7 cellular contexts compared by ENCODE assay signal in the genomic region with DNA sequence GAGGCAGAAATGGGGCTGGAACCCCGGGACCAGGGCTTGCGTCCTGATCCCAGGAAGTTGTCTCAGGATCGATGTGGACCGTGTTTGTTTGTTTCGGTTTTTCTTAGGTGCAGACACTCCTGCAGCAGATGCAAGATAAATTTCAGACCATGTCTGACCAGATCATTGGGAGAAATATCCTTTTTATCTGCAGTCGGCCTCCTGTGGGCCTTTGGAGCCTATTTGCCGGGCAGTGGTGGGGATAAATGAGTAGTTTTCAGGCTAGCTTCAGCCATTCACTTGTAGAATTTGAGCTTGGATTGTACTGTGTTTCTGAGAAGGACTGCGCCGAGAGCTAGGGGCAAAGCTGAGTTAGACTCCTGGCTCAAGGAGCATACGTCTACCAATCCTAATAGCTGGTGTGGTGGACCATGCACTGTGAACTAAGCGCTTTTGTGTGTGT. TPM values are rescaled to one million over a fixed set of nuclear protein-coding genes. Genes with fewer than 3 reads are reported as not detected.
DNase-seq lines count a peak whose midpoint lies in the region; ATAC-seq and TF ChIP-seq lines count a peak whose summit lies in the region.

No MANE protein-coding gene starts in this region.

- peak; percentile 1 for ATAC-seq in HG03175 (IDR thresholded peaks at IDR 0.05; ENCODE audit: unreplicated experiment)
- ATAC-seq in activated CD8-positive, alpha-beta T cell treated with anti-CD3 and anti-CD28 coated beads for 36 hours = no peak
- ATAC-seq in stimulated activated memory B cell treated with anti-CD40 and anti-IgM and Interleukin-4, amounts not matched to agents 10 μg/mL and 1 μg/mL and 100 μg/mL, for 72 hours = no peak
- ATAC-seq in GM18505 (IDR thresholded peaks at IDR 0.05; ENCODE audit: unreplicated experiment) = no peak

- CTCF ChIA-PET in activated CD8-positive, alpha-beta T cell treated with anti-CD3 and anti-CD28 coated beads for 36 hours (lab: Charles Lee) = interaction anchor here (0.6 to 0.9 kb wide), 2 partner anchors 17 to 378 kb away, joined by 3 read pairs; partner anchors contain the start of gene TAF1C

- no peaks in the 10 kb centered on the region for H3K27me3 Mint-ChIP-seq in activated CD8-positive, alpha-beta T cell treated with anti-CD3 and anti-CD28 coated beads for 36 hours
- no peaks in the 10 kb centered on the region for H3K27me3 Mint-ChIP-seq in stimulated activated memory B cell treated with anti-CD40 and anti-IgM and Interleukin-4, amounts not matched to agents 10 μg/mL and 1 μg/mL and 100 μg/mL, for 72 hours

- DNase-seq in activated CD8-positive, alpha-beta T cell treated with anti-CD3 and anti-CD28 coated beads for 36 hours = peak; percentile 3
- DNase-seq in middle frontal gyrus (ENCODE audit: extremely low spot score, low spot score) = no peak
- DNase-seq in NCI-H2171 (lab: John Stamatoyannopoulos, UW) = no peak

- TF ChIP-seq CTCF in activated CD8-positive, alpha-beta T cell treated with anti-CD3 and anti-CD28 coated beads for 36 hours (IDR thresholded peaks at IDR 0.05) = no peak

- POLR2A ChIA-PET in activated CD8-positive, alpha-beta T cell treated with anti-CD3 and anti-CD28 coated beads for 36 hours (lab: Charles Lee) = interaction anchor here (0.6 kb wide), 1 partner anchor 257 kb away, joined by 3 read pairs; no protein-coding TSS in a partner anchor

- peaks cover 35% of the 10 kb centered on the region for H3K36me3 Mint-ChIP-seq in activated CD8-positive, alpha-beta T cell treated with anti-CD3 and anti-CD28 coated beads for 36 hours (ENCODE audit: low read depth)
- peaks cover 20% of the 10 kb centered on the region for H3K36me3 Mint-ChIP-seq in stimulated activated memory B cell treated with anti-CD40 and anti-IgM and Interleukin-4, amounts not matched to agents 10 μg/mL and 1 μg/mL and 100 μg/mL, for 72 hours

- peaks cover 39% of the 10 kb centered on the region for H3K4me1 Mint-ChIP-seq in activated CD8-positive, alpha-beta T cell treated with anti-CD3 and anti-CD28 coated beads for 36 hours (ENCODE audit: low read depth)
- H3K4me1 Mint-ChIP-seq in stimulated activated memory B cell treated with anti-CD40 and anti-IgM and Interleukin-4, amounts not matched to agents 10 μg/mL and 1 μg/mL and 100 μg/mL, for 72 hours = peaks cover 65% of the 10 kb centered on the region

- peak overlapping the region; percentile 83 for H3K4me3 Mint-ChIP-seq in activated CD8-positive, alpha-beta T cell treated with anti-CD3 and anti-CD28 coated beads for 36 hours
- H3K4me3 Mint-ChIP-seq in stimulated activated memory B cell treated with anti-CD40 and anti-IgM and Interleukin-4, amounts not matched to agents 10 μg/mL and 1 μg/mL and 100 μg/mL, for 72 hours = peak overlapping the region; percentile 96

- no peak for TF ChIP-seq POLR2A in GM18505 (IDR thresholded peaks at IDR 0.05; ENCODE audit: borderline replicate concordance, extremely low read depth, insufficient read depth, insufficient read length)

- H3K9me3 Mint-ChIP-seq in activated CD8-positive, alpha-beta T cell treated with anti-CD3 and anti-CD28 coated beads for 36 hours = no peaks in the 10 kb centered on the region
- H3K9me3 Mint-ChIP-seq in stimulated activated memory B cell treated with anti-CD40 and anti-IgM and Interleukin-4, amounts not matched to agents 10 μg/mL and 1 μg/mL and 100 μg/mL, for 72 hours = peaks cover 6% of the 10 kb centered on the region

- intact Hi-C loops in activated CD8-positive, alpha-beta T cell treated with anti-CD3 and anti-CD28 coated beads for 36 hours (cut with micrococcal nuclease) = no loop called here

- H3K4me3 ChIP-seq in iPS-11a (ENCODE audit: low read depth, low read length) = peak overlapping the region; percentile 91

- peak overlapping the region; percentile 87 for H3K27ac Mint-ChIP-seq in activated CD8-positive, alpha-beta T cell treated with anti-CD3 and anti-CD28 coated beads for 36 hours
- H3K27ac Mint-ChIP-seq in stimulated activated memory B cell treated with anti-CD40 and anti-IgM and Interleukin-4, amounts not matched to agents 10 μg/mL and 1 μg/mL and 100 μg/mL, for 72 hours = peak overlapping the region; percentile 95

RNA-seq across cellular contexts. Expression of gene HSBP1, which starts 0.8 kb away (rescaled TPM):
- 10 to 100 TPM; 68.2 to 71.8 TPM for total RNA-seq in activated CD8-positive, alpha-beta T cell treated with anti-CD3 and anti-CD28 coated beads for 36 hours
